ENCODE assay signal across 8 cellular contexts in genomic region chr13:32428581-32429072, GRCh38. TPM values are rescaled to one million over a fixed set of nuclear protein-coding genes. Genes with fewer than 3 reads are reported as not detected.
DNase-seq lines count a peak whose midpoint lies in the region; ATAC-seq and TF ChIP-seq lines count a peak whose summit lies in the region.

No MANE protein-coding gene starts in this region.

- H3K9me2 ChIP-seq in OCI-LY1 (ENCODE audit: low read depth, low read length), result no peaks in the 10 kb centered on the region

- H2AFZ ChIP-seq in OCI-LY1 (ENCODE audit: low read length), result peak overlapping the region; percentile 18

- no peaks in the 10 kb centered on the region for H3F3A ChIP-seq in OCI-LY1 (ENCODE audit: insufficient read depth, low read length)

- H3K36me3 Mint-ChIP-seq in natural killer cell treated with Interleukin-12 subunit alpha and Interleukin-12 subunit beta and Interleukin-15 and Interleukin-18, amount 100 ng/mL, for 72 hours, result peaks cover 12% of the 10 kb centered on the region

- H3K79me2 ChIP-seq in OCI-LY1 (ENCODE audit: insufficient read depth, low read length), result peaks cover 14% of the 10 kb centered on the region

- H3K27ac ChIP-seq in OCI-LY1 (ENCODE audit: low read depth, low read length, poor library complexity, severe bottlenecking), result peak overlapping the region; percentile 2
- peak overlapping the region; percentile 82 for H3K27ac ChIP-seq in effector memory CD4-positive, alpha-beta T cell (ENCODE audit: insufficient read depth, low read length, poor library complexity, severe bottlenecking)

- no peaks in the 10 kb centered on the region for H4K20me1 ChIP-seq in OCI-LY1 (ENCODE audit: insufficient read depth, low read length)

- peak overlapping the region; percentile 82 for H3K4me2 ChIP-seq in OCI-LY1 (ENCODE audit: low read length)

- no peak for TF ChIP-seq CTCF in OCI-LY1 (IDR thresholded peaks at IDR 0.05; ENCODE audit: low read length)

- DNase-seq in GM03348 (ENCODE audit: low spot score) (peak; percentile 14), NCI-H146 (lab: John Stamatoyannopoulos, UW) (no peak), NCI-H1930 (lab: John Stamatoyannopoulos, UW) (no peak)
- no peak for DNase-seq in effector memory CD4-positive, alpha-beta T cell
- no peak for DNase-seq in natural killer cell treated with Interleukin-12 subunit alpha and Interleukin-12 subunit beta and Interleukin-15 and Interleukin-18, amount 100 ng/mL, for 72 hours (ENCODE audit: low spot score)
- no peak for DNase-seq in stimulated activated CD4-positive, alpha-beta T cell treated with anti-CD3 and anti-CD28 coated beads, Interleukin-4, amount 100 ng/mL, for 1 hour

- H3K9me3 Mint-ChIP-seq in natural killer cell treated with Interleukin-12 subunit alpha and Interleukin-12 subunit beta and Interleukin-15 and Interleukin-18, amount 100 ng/mL, for 72 hours, result no peaks in the 10 kb centered on the region

- no peaks in the 10 kb centered on the region for H3K9me3 ChIP-seq in OCI-LY1 (ENCODE audit: low read length)
- no peaks in the 10 kb centered on the region for H3K9me3 ChIP-seq in effector memory CD4-positive, alpha-beta T cell (ENCODE audit: control insufficient read depth, low read length)

- H3K27me3 ChIP-seq in OCI-LY1 (ENCODE audit: insufficient read depth, low read length), result no peaks in the 10 kb centered on the region
- H3K27me3 ChIP-seq in effector memory CD4-positive, alpha-beta T cell (replicated peaks; ENCODE audit: control insufficient read depth, insufficient read depth, low read length, poor library complexity, severe bottlenecking), result no peaks in the 10 kb centered on the region

- peaks cover 35 to 42% of the 10 kb centered on the region in 2 donors for H3K4me1 Mint-ChIP-seq in natural killer cell treated with Interleukin-12 subunit alpha and Interleukin-12 subunit beta and Interleukin-15 and Interleukin-18, amount 100 ng/mL, for 72 hours (ENCODE audit: low read depth in 2 of 2)

- peak overlapping the region; percentile 83 for H3K4me3 ChIP-seq in OCI-LY1 (ENCODE audit: low read depth, low read length, poor library complexity, severe bottlenecking)
- peak overlapping the region; percentile 75 for H3K4me3 ChIP-seq in effector memory CD4-positive, alpha-beta T cell (ENCODE audit: insufficient read depth, low read depth, low read length, poor library complexity, severe bottlenecking)

- ATAC-seq in natural killer cell treated with Interleukin-12 subunit alpha and Interleukin-12 subunit beta and Interleukin-15 and Interleukin-18, amount 100 ng/mL, for 72 hours, result peak in 1 of 2 donors; percentile 15
- no peak for ATAC-seq in HG02885 (IDR thresholded peaks at IDR 0.05; ENCODE audit: poor library complexity, unreplicated experiment)

- no peaks in the 10 kb centered on the region for H3K27me3 Mint-ChIP-seq in natural killer cell treated with Interleukin-12 subunit alpha and Interleukin-12 subunit beta and Interleukin-15 and Interleukin-18, amount 100 ng/mL, for 72 hours

- H3K4me3 Mint-ChIP-seq in natural killer cell treated with Interleukin-12 subunit alpha and Interleukin-12 subunit beta and Interleukin-15 and Interleukin-18, amount 100 ng/mL, for 72 hours, result peak overlapping the region; percentile 97

- H3K9ac ChIP-seq in OCI-LY1 (ENCODE audit: low read length), result peak overlapping the region; percentile 80

- peaks cover 16% of the 10 kb centered on the region for H3K36me3 ChIP-seq in OCI-LY1 (ENCODE audit: insufficient read depth, low read length)
- no peaks in the 10 kb centered on the region for H3K36me3 ChIP-seq in effector memory CD4-positive, alpha-beta T cell (ENCODE audit: control insufficient read depth, insufficient read depth, low read length)

- H3K27ac Mint-ChIP-seq in natural killer cell treated with Interleukin-12 subunit alpha and Interleukin-12 subunit beta and Interleukin-15 and Interleukin-18, amount 100 ng/mL, for 72 hours, result peak overlapping the region; percentile 99 to 100

- peaks cover 33% of the 10 kb centered on the region for H3K4me1 ChIP-seq in OCI-LY1 (ENCODE audit: insufficient read depth, low read length, severe bottlenecking)
- peaks cover 14% of the 10 kb centered on the region for H3K4me1 ChIP-seq in effector memory CD4-positive, alpha-beta T cell (ENCODE audit: control insufficient read depth, insufficient read depth, low read length, poor library complexity, severe bottlenecking)

RNA-seq across cellular contexts. Expression of gene N4BP2L1, which starts 0.7 kb away (rescaled TPM):
- 10 to 100 TPM; 14.6 to 23.9 TPM for total RNA-seq in natural killer cell treated with Interleukin-12 subunit alpha and Interleukin-12 subunit beta and Interleukin-15 and Interleukin-18, amount 100 ng/mL, for 72 hours
